1 cellular context compared by ENCODE assay signal in the genomic region with DNA sequence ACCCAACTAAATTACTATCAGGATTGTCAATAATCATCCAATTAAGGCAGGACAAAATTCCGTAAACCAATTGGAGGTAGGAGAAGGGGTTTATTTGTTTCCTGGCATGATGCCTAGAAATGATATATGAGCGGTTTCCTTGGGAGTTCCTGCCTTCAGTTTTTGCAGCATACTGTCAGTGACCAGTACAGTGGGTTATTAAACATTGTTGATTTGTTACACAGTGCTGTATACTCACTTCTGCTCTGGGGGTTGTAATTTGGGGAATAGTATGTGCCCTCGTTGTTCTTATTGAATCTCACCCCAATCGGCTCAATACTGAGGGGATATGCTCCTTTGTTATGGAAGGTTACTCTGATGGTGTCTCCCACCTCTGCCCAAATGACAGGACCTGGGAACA.
TF ChIP-seq lines count a peak whose summit lies in the region.

No MANE protein-coding gene starts in this region.

TF ChIP-seq in K562, 482 proteins besides CTCF, POLR2A, EP300 and RAD21 (continued from another document):
- TF ChIP-seq, protein P1, sequence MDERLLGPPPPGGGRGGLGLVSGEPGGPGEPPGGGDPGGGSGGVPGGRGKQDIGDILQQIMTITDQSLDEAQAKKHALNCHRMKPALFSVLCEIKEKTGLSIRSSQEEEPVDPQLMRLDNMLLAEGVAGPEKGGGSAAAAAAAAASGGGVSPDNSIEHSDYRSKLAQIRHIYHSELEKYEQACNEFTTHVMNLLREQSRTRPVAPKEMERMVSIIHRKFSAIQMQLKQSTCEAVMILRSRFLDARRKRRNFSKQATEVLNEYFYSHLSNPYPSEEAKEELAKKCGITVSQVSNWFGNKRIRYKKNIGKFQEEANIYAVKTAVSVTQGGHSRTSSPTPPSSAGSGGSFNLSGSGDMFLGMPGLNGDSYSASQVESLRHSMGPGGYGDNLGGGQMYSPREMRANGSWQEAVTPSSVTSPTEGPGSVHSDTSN (CRISPR knock-in tag; IDR thresholded peaks at IDR 0.05; ENCODE audit: low read depth): no peak
- TF ChIP-seq, protein P1 (tag; conservative IDR thresholded peaks at IDR 0.05; ENCODE audit: low read depth): peak; percentile 50
- TF ChIP-seq NFIC (IDR thresholded peaks at IDR 0.05): peak; percentile 75
